In the genomic region with DNA sequence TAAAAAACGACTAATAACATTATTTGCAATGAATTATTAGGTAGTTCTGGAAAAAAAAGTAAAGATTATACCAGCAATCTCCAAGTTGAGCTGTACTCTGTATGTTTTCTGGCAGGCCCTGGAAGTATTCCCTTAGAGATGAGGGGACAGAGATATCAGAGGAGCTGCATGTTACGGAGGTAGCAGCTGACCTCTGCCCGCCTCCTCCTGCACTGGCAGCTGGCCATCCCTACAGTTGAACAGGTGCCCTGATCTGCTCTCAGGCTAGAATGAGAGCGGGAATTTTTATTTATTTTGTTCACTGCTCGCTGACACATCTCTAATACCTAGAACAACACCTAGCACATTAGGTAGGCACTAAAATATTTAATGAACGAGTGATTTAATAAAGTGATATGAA, we compare ENCODE assay signal across 18 cellular contexts. TPM values are rescaled to one million over a fixed set of nuclear protein-coding genes. Genes with fewer than 3 reads are reported as not detected.
DNase-seq lines count a peak whose midpoint lies in the region; ATAC-seq and TF ChIP-seq lines count a peak whose summit lies in the region.
"Had no signal": no experiment of that assay in that cellular context is flagged by ENCODE, and none has a peak within 500 bp of the region (broad histone marks: within the 10 kb centered on the region; RNA-seq: fewer than 3 reads in every experiment).

No MANE protein-coding gene starts in this region.

- no peaks in the 10 kb centered on the region for H3F3A ChIP-seq in GM23338 (replicated peaks; ENCODE audit: low read depth)

- DNase-seq in COLO668 (lab: John Stamatoyannopoulos, UW; ENCODE audit: unreplicated experiment) (peak; percentile 59), GM23338 (ENCODE audit: low spot score) (no peak), SJCRH30 (peak; percentile 36 to 52), left colon (peak in 1 of 2 donors; percentile 30), retina (no peak), progenitor cell of endocrine pancreas (ENCODE audit: low spot score, unreplicated experiment) (no peak)
- DNase-seq: activated CD4-positive, alpha-beta T cell treated with anti-CD3 and anti-CD28 coated beads, Interleukin-2, amount 50 U/mL, for 48 hours; activated T-cell treated with anti-CD3 and anti-CD28 coated beads for 4 hours; EL; endodermal cell; IMR-90; MG63; NK-92 treated with Interleukin-12 subunit alpha and Interleukin-12 subunit beta, amount 100 ng/mL, for 24 hours; nucleus accumbens; stimulated activated CD4-positive, alpha-beta T cell treated with anti-CD3 and anti-CD28 coated beads, Interleukin-2, amount 100 ng/mL, for 24 hours; T-cell had no signal

- H3K36me3 ChIP-seq in GM23338 (ENCODE audit: insufficient read depth) (no peaks in the 10 kb centered on the region), SJCRH30 (peaks cover 2% of the 10 kb centered on the region; the same call in 1 of the 2 replicates)
- H3K36me3 ChIP-seq: HAP-1 had no signal

- H3K4me1 ChIP-seq in GM23338 (ENCODE audit: insufficient read depth) (peaks cover 23% of the 10 kb centered on the region), SJCRH30 (no peaks in the 10 kb centered on the region; the same call in 1 of the 2 replicates)

- H3K27me3 ChIP-seq in GM23338 (ENCODE audit: insufficient read depth): no peaks in the 10 kb centered on the region
- H3K27me3 ChIP-seq in SJCRH30: no peaks in the 10 kb centered on the region
- H3K27me3 ChIP-seq: MG63 had no signal

- peaks cover 24% of the 10 kb centered on the region for H3K4me1 Mint-ChIP-seq in GM23338
- H3K4me1 Mint-ChIP-seq in progenitor cell of endocrine pancreas (ENCODE audit: low read depth): no peaks in the 10 kb centered on the region
- H3K4me1 Mint-ChIP-seq: endodermal cell had no signal

- H3K4me3 Mint-ChIP-seq in GM23338 (no peak overlapping the region), progenitor cell of endocrine pancreas (ENCODE audit: low read depth) (no peak overlapping the region)
- H3K4me3 Mint-ChIP-seq: endodermal cell, T-cell had no signal

- no peak overlapping the region for H2AFZ ChIP-seq in GM23338

- H3K79me2 ChIP-seq in GM23338 (replicated peaks; ENCODE audit: insufficient read depth): peaks cover 3% of the 10 kb centered on the region; the same call in 1 of the 2 replicates

- no peak overlapping the region for H3K4me3 ChIP-seq in GM23338
- H3K4me3 ChIP-seq in SJCRH30: no peak overlapping the region
- H3K4me3 ChIP-seq: HAP-1, MG63 had no signal

- intact Hi-C loops in left colon (cut with DNase I, micrococcal nuclease): no loop called here

- ATAC-seq in GM23338: no peak
- ATAC-seq in left colon: peak; percentile 46
- no peak for ATAC-seq in GM21825 (IDR thresholded peaks at IDR 0.05; ENCODE audit: unreplicated experiment)
- ATAC-seq: T-cell had no signal

- H3K36me3 Mint-ChIP-seq in GM23338 (ENCODE audit: low read depth): peaks cover 7% of the 10 kb centered on the region; the same call in 2 of the 3 replicates
- H3K36me3 Mint-ChIP-seq in progenitor cell of endocrine pancreas (ENCODE audit: insufficient read depth): peaks cover 11% of the 10 kb centered on the region

- H3K27ac Mint-ChIP-seq in GM23338: 0 out of 2 replicates have a peak overlapping the region, but pooled peaks have one; percentile 13
- no peak overlapping the region for H3K27ac Mint-ChIP-seq in progenitor cell of endocrine pancreas
- H3K27ac Mint-ChIP-seq: endodermal cell, T-cell had no signal

- no peaks in the 10 kb centered on the region; the same call in 1 of the 2 replicates for H4K20me1 ChIP-seq in GM23338 (replicated peaks; ENCODE audit: insufficient read depth)

- H3K9me3 Mint-ChIP-seq in GM23338 (no peaks in the 10 kb centered on the region), progenitor cell of endocrine pancreas (ENCODE audit: low read depth) (peaks cover 2% of the 10 kb centered on the region)
- H3K9me3 Mint-ChIP-seq: endodermal cell, T-cell had no signal

- H3K27me3 Mint-ChIP-seq in GM23338 (ENCODE audit: insufficient read depth, low read depth, poor library complexity) (no peaks in the 10 kb centered on the region), progenitor cell of endocrine pancreas (no peaks in the 10 kb centered on the region)
- H3K27me3 Mint-ChIP-seq: T-cell had no signal

- H3K9me2 ChIP-seq in GM23338 (ENCODE audit: insufficient read depth): no peaks in the 10 kb centered on the region

- no peaks in the 10 kb centered on the region for H3K9me3 ChIP-seq in SJCRH30 (replicated peaks)
- H3K9me3 ChIP-seq: HAP-1, MG63 had no signal

- H3K27ac ChIP-seq in GM23338 (ENCODE audit: low read depth) (no peak overlapping the region), SJCRH30 (no peak overlapping the region)

- TF ChIP-seq CTCF in GM23338 (conservative IDR thresholded peaks at IDR 0.05; ENCODE audit: low read depth in 2 of 2) (no peak), progenitor cell of endocrine pancreas (IDR thresholded peaks at IDR 0.05; ENCODE audit: unreplicated experiment) (no peak)

- H3K4me2 ChIP-seq in GM23338: no peak overlapping the region

TF ChIP-seq in GM23338, 12 proteins besides CTCF, POLR2A, EP300 and RAD21 (continues in another document):
- TF ChIP-seq EZH2 (IDR thresholded peaks at IDR 0.05; ENCODE audit: low read depth, unreplicated experiment): no peak
- no peak for TF ChIP-seq ZNF114 (CRISPR knock-in tag; IDR thresholded peaks at IDR 0.05)
- no peak for TF ChIP-seq JUNB (IDR thresholded peaks at IDR 0.05; ENCODE audit: unreplicated experiment)
- TF ChIP-seq CREB1 (CRISPR knock-in tag; IDR thresholded peaks at IDR 0.05; ENCODE audit: low read depth): no peak
- TF ChIP-seq POLR2AphosphoS5 (IDR thresholded peaks at IDR 0.05; ENCODE audit: low read depth): no peak
- no peak for TF ChIP-seq ZNF462 (CRISPR knock-in tag; IDR thresholded peaks at IDR 0.05)
- TF ChIP-seq EZH2phosphoT487 (IDR thresholded peaks at IDR 0.05; ENCODE audit: unreplicated experiment): no peak
- TF ChIP-seq STAT1 (IDR thresholded peaks at IDR 0.05; ENCODE audit: unreplicated experiment): no peak

RNA-seq across cellular contexts. Expression of gene FBXL4, which starts 23.1 kb away (rescaled TPM):
- 16.9 and 23.4 TPM in 2 replicates for total RNA-seq in GM23338 (2014; rRNA removed; shearing (Covaris generic))
- polyA plus RNA-seq in GM23338 (2016; fragmentation: Nextera tagmentation; extraction: Ambion mirVana): 6.8 and 8.5 TPM in 2 replicates
- total RNA-seq in SJCRH30 (2014; rRNA removed; shearing (Covaris generic)): 9.4 and 10.7 TPM in 2 replicates
- total RNA-seq in left colon: 10 to 100 TPM; 16.0 to 17.9 TPM
- 18.0 and 18.3 TPM in 2 replicates for total RNA-seq in progenitor cell of endocrine pancreas

Comparison
In these comparisons a context has a peak if more than half of its experiments do, and no peak if none do; other contexts are left out.
1. DNase-seq: peak in COLO668 (single experiment) and SJCRH30 (2 of 2); none in GM23338 (single experiment), retina (single experiment) and progenitor cell of endocrine pancreas (single experiment).